ENCODE assay signal across 9 cellular contexts in genomic region chr13:48120246-48120645, GRCh38.
"Had no signal": no experiment of that assay in that cellular context is flagged by ENCODE, and none has a peak within 500 bp of the region (broad histone marks: within the 10 kb centered on the region; RNA-seq: fewer than 3 reads in every experiment).

No MANE protein-coding gene starts in this region.

- H3K27ac ChIP-seq: HL-60 had no signal

- H3K9me3 Mint-ChIP-seq: GM23338, H9, HFFc6, IgD-negative memory B cell had no signal

- H3K27ac Mint-ChIP-seq: GM23338, H9, HFFc6, IgD-negative memory B cell had no signal

- DNase-seq: H9, HFFc6, KBM-7 had no signal

- H3K4me1 Mint-ChIP-seq: GM23338, IgD-negative memory B cell had no signal

- H3K36me3 Mint-ChIP-seq: IgD-negative memory B cell had no signal

- H3K4me3 Mint-ChIP-seq: GM23338, H9, HFFc6, IgD-negative memory B cell had no signal

- H3K4me2 ChIP-seq: GM23338 had no signal

- H3K4me3 ChIP-seq: GM23338 had no signal

- FAIRE-seq: H1, H54, HepG2 had no signal
